In genomic region chr3:12990781-12991480, GRCh38 we compare ENCODE assay signal across 12 cellular contexts.
A peak's percentile ranks its signal among the peaks of the same experiment; 100 is the strongest.
DNase-seq lines count a peak whose midpoint lies in the region; ATAC-seq, FAIRE-seq and TF ChIP-seq lines count a peak whose summit lies in the region.
"Had no signal": no experiment of that assay in that cellular context is flagged by ENCODE, and none has a peak within 500 bp of the region (broad histone marks: within the 10 kb centered on the region; RNA-seq: fewer than 3 reads in every experiment).

No MANE protein-coding gene starts in this region.

- intact Hi-C loops in activated CD4-positive, alpha-beta T cell treated with anti-CD3 and anti-CD28 coated beads for 36 hours (cut with DNase I, micrococcal nuclease), result no loop called here

- peaks cover 3% of the 10 kb centered on the region for H3K36me3 Mint-ChIP-seq in activated CD4-positive, alpha-beta T cell treated with anti-CD3 and anti-CD28 coated beads for 36 hours (ENCODE audit: low read depth)
- H3K36me3 Mint-ChIP-seq in GM23338 (ENCODE audit: low read depth), result peaks cover 6% of the 10 kb centered on the region; the same call in 1 of the 3 replicates

- peak; percentile 82 for DNase-seq in A172 (ENCODE audit: low spot score)
- peak; percentile 70 for DNase-seq in amniotic epithelial cell (ENCODE audit: low read depth)
- DNase-seq in hepatic stellate cell (ENCODE audit: low spot score), result peak; percentile 82
- DNase-seq in activated CD4-positive, alpha-beta T cell treated with anti-CD3 and anti-CD28 coated beads for 36 hours, result no peak
- no peak for DNase-seq in GM23338 (ENCODE audit: low spot score)
- no peak for DNase-seq in SHP77 (lab: John Stamatoyannopoulos, UW)
- DNase-seq: activated CD4-positive, CD25-positive, alpha-beta regulatory T cell treated with anti-CD3 and anti-CD28 coated beads, Interleukin-2, amount 50 U/mL, for 72 hours; activated naive CD8-positive, alpha-beta T cell treated with anti-CD3 and anti-CD28 coated beads for 36 hours; DMS79 treated with DMSO at 0.1 percent for 48 hours; KBM-7 had no signal

- H3K4me1 Mint-ChIP-seq in activated CD4-positive, alpha-beta T cell treated with anti-CD3 and anti-CD28 coated beads for 36 hours, result peaks cover 30% of the 10 kb centered on the region
- peaks cover 30% of the 10 kb centered on the region for H3K4me1 Mint-ChIP-seq in GM23338

- FAIRE-seq in G401.6 (lab: Jason Lieb, UNC), result peak; percentile 57

- H3K27ac ChIP-seq in GM23338 (ENCODE audit: low read depth), result no peak overlapping the region

- CTCF ChIA-PET in activated CD4-positive, alpha-beta T cell treated with anti-CD3 and anti-CD28 coated beads for 36 hours (lab: Charles Lee), result interaction anchor here (1.3 to 1.7 kb wide), 2 partner anchors 10 to 101 kb away, joined by 5 to 7 read pairs; no protein-coding TSS in a partner anchor

- H3K36me3 ChIP-seq in GM23338 (ENCODE audit: insufficient read depth), result no peaks in the 10 kb centered on the region

- H3F3A ChIP-seq in GM23338 (replicated peaks; ENCODE audit: low read depth), result no peaks in the 10 kb centered on the region

- 0 out of 2 replicates have a peak, but pooled peaks cover 3% of the 10 kb centered on the region for H4K20me1 ChIP-seq in GM23338 (replicated peaks; ENCODE audit: insufficient read depth)

- TF ChIP-seq CTCF in GM23338 (conservative IDR thresholded peaks at IDR 0.05; ENCODE audit: low read depth in 2 of 2), result no peak

- H3K4me2 ChIP-seq in GM23338, result no peak overlapping the region

- peaks cover 9% of the 10 kb centered on the region for H3K4me1 ChIP-seq in GM23338 (ENCODE audit: insufficient read depth)

- H3K79me2 ChIP-seq in GM23338 (replicated peaks; ENCODE audit: insufficient read depth), result no peaks in the 10 kb centered on the region

- no peak for ATAC-seq in activated CD4-positive, alpha-beta T cell treated with anti-CD3 and anti-CD28 coated beads for 36 hours
- no peak for ATAC-seq in GM23338
- ATAC-seq in HG03139 (IDR thresholded peaks at IDR 0.05; ENCODE audit: unreplicated experiment), result no peak

- H3K4me3 Mint-ChIP-seq in activated CD4-positive, alpha-beta T cell treated with anti-CD3 and anti-CD28 coated beads for 36 hours, result no peak overlapping the region
- H3K4me3 Mint-ChIP-seq in GM23338, result no peak overlapping the region
- H3K4me3 Mint-ChIP-seq: activated naive CD8-positive, alpha-beta T cell treated with anti-CD3 and anti-CD28 coated beads for 36 hours had no signal

- no peak overlapping the region for H3K27ac Mint-ChIP-seq in activated CD4-positive, alpha-beta T cell treated with anti-CD3 and anti-CD28 coated beads for 36 hours
- no peak overlapping the region for H3K27ac Mint-ChIP-seq in GM23338

- no peaks in the 10 kb centered on the region for H3K9me3 Mint-ChIP-seq in activated CD4-positive, alpha-beta T cell treated with anti-CD3 and anti-CD28 coated beads for 36 hours (ENCODE audit: low read depth)
- peaks cover 7% of the 10 kb centered on the region for H3K9me3 Mint-ChIP-seq in GM23338
- H3K9me3 Mint-ChIP-seq: activated naive CD8-positive, alpha-beta T cell treated with anti-CD3 and anti-CD28 coated beads for 36 hours had no signal

- POLR2A ChIA-PET in activated CD4-positive, alpha-beta T cell treated with anti-CD3 and anti-CD28 coated beads for 36 hours (lab: Charles Lee), result no interaction called here

- H2AFZ ChIP-seq in GM23338, result no peak overlapping the region

- H3K9me2 ChIP-seq in GM23338 (ENCODE audit: insufficient read depth), result no peaks in the 10 kb centered on the region

- H3K27me3 ChIP-seq in GM23338 (ENCODE audit: insufficient read depth), result peaks cover 17% of the 10 kb centered on the region

- H3K27me3 Mint-ChIP-seq in activated CD4-positive, alpha-beta T cell treated with anti-CD3 and anti-CD28 coated beads for 36 hours, result no peaks in the 10 kb centered on the region
- peaks cover 26% of the 10 kb centered on the region for H3K27me3 Mint-ChIP-seq in GM23338 (ENCODE audit: insufficient read depth, low read depth, poor library complexity)
- H3K27me3 Mint-ChIP-seq: activated naive CD8-positive, alpha-beta T cell treated with anti-CD3 and anti-CD28 coated beads for 36 hours had no signal

- no peak overlapping the region for H3K4me3 ChIP-seq in GM23338

TF ChIP-seq in GM23338, 12 proteins besides CTCF, POLR2A, EP300 and RAD21:
- TF ChIP-seq NANOG (IDR thresholded peaks at IDR 0.05; ENCODE audit: borderline replicate concordance) (no peak), POLR2AphosphoS5 (IDR thresholded peaks at IDR 0.05; ENCODE audit: low read depth) (no peak)

Comparison
In these comparisons a context has a peak if more than half of its experiments do, and no peak if none do; other contexts are left out.
1. DNase-seq: peak in A172 (single experiment), amniotic epithelial cell (single experiment) and hepatic stellate cell (single experiment); none in activated CD4-positive, alpha-beta T cell treated with anti-CD3 and anti-CD28 coated beads for 36 hours (single experiment), GM23338 (single experiment) and SHP77 (0 of 2).